9 cellular contexts compared by ENCODE assay signal in the genomic region with DNA sequence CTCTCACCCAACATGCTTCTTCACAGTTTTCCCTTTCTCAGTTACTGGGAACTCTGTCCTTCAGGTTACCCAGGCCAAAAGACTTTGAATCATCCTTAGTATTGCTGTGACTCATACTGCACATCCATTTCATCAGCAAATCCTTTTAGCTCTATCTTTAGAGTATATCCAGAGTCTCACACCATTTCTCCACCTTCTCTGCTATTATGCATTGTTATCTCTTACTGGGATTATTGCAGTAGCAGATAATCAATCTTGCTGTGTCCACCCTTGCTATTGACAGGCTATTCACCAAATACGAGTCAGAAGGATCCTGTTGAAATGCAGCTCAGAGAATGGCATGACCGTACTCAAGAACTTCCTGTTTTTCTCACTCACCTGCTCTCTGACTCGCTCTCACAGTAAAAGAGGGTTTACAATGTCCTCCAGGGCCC. TPM values are rescaled to one million over a fixed set of nuclear protein-coding genes. Genes with fewer than 3 reads are reported as not detected.
DNase-seq lines count a peak whose midpoint lies in the region; ATAC-seq and TF ChIP-seq lines count a peak whose summit lies in the region.
"Had no signal": no experiment of that assay in that cellular context is flagged by ENCODE, and none has a peak within 500 bp of the region (broad histone marks: within the 10 kb centered on the region; RNA-seq: fewer than 3 reads in every experiment).

No MANE protein-coding gene starts in this region.

- DNase-seq in 8988T (peak; percentile 21), NCI-H460 (ENCODE audit: extremely low read depth, low read depth) (peak; percentile 54), erythroblast (lab: John Stamatoyannopoulos, UW) (peak; percentile 1 to 16), COLO668 (lab: John Stamatoyannopoulos, UW; ENCODE audit: unreplicated experiment) (no peak), hypothalamus (lab: John Stamatoyannopoulos, UW) (no peak), immature natural killer cell (no peak)

- TF ChIP-seq POLR2A in erythroblast (IDR thresholded peaks at IDR 0.05; ENCODE audit: low read length) = no peak

- no peaks in the 10 kb centered on the region for H3K27me3 Mint-ChIP-seq in immature natural killer cell (ENCODE audit: low read depth in 3 of 3)
- H3K27me3 Mint-ChIP-seq: dendritic cell treated with granulocyte-macrophage colony-stimulating factor and Interleukin-4, amounts not matched to agents 40 ng/mL and 50 ng/mL, for 4 days had no signal

- ATAC-seq in GM18508 (IDR thresholded peaks at IDR 0.05; ENCODE audit: insufficient read depth, unreplicated experiment) (peak; percentile 79), HG02870 (IDR thresholded peaks at IDR 0.05; ENCODE audit: unreplicated experiment) (peak; percentile 66)

- peaks cover 0 to 2% (median 2%) of the 10 kb centered on the region in 3 donors for H3K36me3 Mint-ChIP-seq in immature natural killer cell

- no peaks in the 10 kb centered on the region for H3K9me3 Mint-ChIP-seq in immature natural killer cell
- H3K9me3 Mint-ChIP-seq: dendritic cell treated with granulocyte-macrophage colony-stimulating factor and Interleukin-4, amounts not matched to agents 40 ng/mL and 50 ng/mL, for 4 days had no signal

- no peak overlapping the region for H3K4me3 Mint-ChIP-seq in immature natural killer cell
- H3K4me3 Mint-ChIP-seq: dendritic cell treated with granulocyte-macrophage colony-stimulating factor and Interleukin-4, amounts not matched to agents 40 ng/mL and 50 ng/mL, for 4 days had no signal

- peaks cover 0 to 9% of the 10 kb centered on the region in 2 donors for H3K4me1 Mint-ChIP-seq in immature natural killer cell

- no peak overlapping the region for H3K27ac Mint-ChIP-seq in immature natural killer cell
- H3K27ac Mint-ChIP-seq: dendritic cell treated with granulocyte-macrophage colony-stimulating factor and Interleukin-4, amounts not matched to agents 40 ng/mL and 50 ng/mL, for 4 days had no signal

RNA-seq across cellular contexts. Expression of a gene that starts 57.3 kb away (rescaled TPM):
- 10.7 and 13.9 TPM in 2 replicates for total RNA-seq in NCI-H460 (2014; rRNA removed; shearing (Covaris generic))
- polyA plus RNA-seq in NCI-H460 (2014; cell fraction: nucleus; rRNA removed) = 12.0 and 13.6 TPM in 2 replicates
- 10 to 100 TPM; 14.8 to 36.7 (median 18.2) TPM for polyA plus RNA-seq in immature natural killer cell

Comparison
In these comparisons a context has a peak if more than half of its experiments do, and no peak if none do; other contexts are left out.
1. DNase-seq: peak in 8988T (single experiment), NCI-H460 (single experiment) and erythroblast (2 of 2); none in COLO668 (single experiment), hypothalamus (0 of 51) and immature natural killer cell (0 of 3).